Comparison of ENCODE assay signal across 22 cellular contexts in genomic region chr7:20328027-20328426, GRCh38. TPM values are rescaled to one million over a fixed set of nuclear protein-coding genes. Genes with fewer than 3 reads are reported as not detected.
"Had no signal": no experiment of that assay in that cellular context is flagged by ENCODE, and none has a peak within 500 bp of the region (broad histone marks: within the 10 kb centered on the region; RNA-seq: fewer than 3 reads in every experiment).

No MANE protein-coding gene starts in this region.

- H3K27ac Mint-ChIP-seq: activated B cell treated with CpG ODN at 0.5 μM for 24 hours; activated CD4-positive, alpha-beta T cell treated with anti-CD3 and anti-CD28 coated beads, Interleukin-2, amount 10 ng/mL, durations not matched to agents 24 days and 14 days; activated CD8-positive, alpha-beta memory T cell treated with anti-CD3 and anti-CD28 coated beads, Interleukin-2, amount 10 ng/mL, durations not matched to agents 7 days and 5 days; activated naive CD4-positive, alpha-beta T cell treated with anti-CD3 and anti-CD28 coated beads for 36 hours; activated naive CD8-positive, alpha-beta T cell; activated T-cell treated with anti-CD3 and anti-CD28 coated beads, Interleukin-2, amount 50 U/mL, for 24 hours; T-helper 17 cell had no signal

- H3K36me3 Mint-ChIP-seq: activated CD8-positive, alpha-beta memory T cell treated with anti-CD3 and anti-CD28 coated beads, Interleukin-2, amount 10 ng/mL, durations not matched to agents 7 days and 5 days; activated naive CD8-positive, alpha-beta T cell had no signal

- ATAC-seq: activated CD8-positive, alpha-beta memory T cell treated with anti-CD3 and anti-CD28 coated beads, Interleukin-2, amount 10 ng/mL, durations not matched to agents 7 days and 5 days; T-helper 17 cell had no signal

- DNase-seq: activated B cell treated with CpG ODN at 0.5 μM for 24 hours; activated CD4-positive, alpha-beta T cell treated with anti-CD3 and anti-CD28 coated beads for 1 hour; activated CD4-positive, alpha-beta T cell treated with anti-CD3 and anti-CD28 coated beads, Interleukin-2, amount 10 ng/mL, durations not matched to agents 24 days and 14 days; activated CD4-positive, alpha-beta T cell treated with anti-CD3 and anti-CD28 coated beads, Interleukin-2, amount 50 U/mL, for 48 hours; activated CD8-positive, alpha-beta memory T cell treated with anti-CD3 and anti-CD28 coated beads, Interleukin-2, amount 10 ng/mL, durations not matched to agents 7 days and 5 days; activated effector memory CD4-positive, alpha-beta T cell treated with anti-CD3 and anti-CD28 coated beads, Interleukin-2, amount 50 U/mL, for 16 hours; activated naive CD4-positive, alpha-beta T cell treated with anti-CD3 and anti-CD28 coated beads for 36 hours; activated T-cell treated with anti-CD3 and anti-CD28 coated beads, Interleukin-2, amount 50 U/mL, for 24 hours; caudate nucleus; Karpas-422; MV-4-11; NCI-H1092 treated with DMSO at 0.1 percent for 48 hours; NCI-H1417 treated with DMSO at 0.1 percent for 48 hours; NCI-H1694; NCI-H2029; NCI-H345; NCI-H510A; NCI-H82; SIG-M5; T-helper 17 cell; T-helper 9 cell had no signal

- H3K4me3 Mint-ChIP-seq: activated B cell treated with CpG ODN at 0.5 μM for 24 hours; activated CD4-positive, alpha-beta T cell treated with anti-CD3 and anti-CD28 coated beads, Interleukin-2, amount 10 ng/mL, durations not matched to agents 24 days and 14 days; activated CD8-positive, alpha-beta memory T cell treated with anti-CD3 and anti-CD28 coated beads, Interleukin-2, amount 10 ng/mL, durations not matched to agents 7 days and 5 days; activated naive CD4-positive, alpha-beta T cell treated with anti-CD3 and anti-CD28 coated beads for 36 hours; activated naive CD8-positive, alpha-beta T cell; activated T-cell treated with anti-CD3 and anti-CD28 coated beads, Interleukin-2, amount 50 U/mL, for 24 hours; T-helper 17 cell had no signal

- H3K9me3 Mint-ChIP-seq: activated B cell treated with CpG ODN at 0.5 μM for 24 hours; activated CD4-positive, alpha-beta T cell treated with anti-CD3 and anti-CD28 coated beads, Interleukin-2, amount 10 ng/mL, durations not matched to agents 24 days and 14 days; activated naive CD4-positive, alpha-beta T cell treated with anti-CD3 and anti-CD28 coated beads for 36 hours; activated T-cell treated with anti-CD3 and anti-CD28 coated beads, Interleukin-2, amount 50 U/mL, for 24 hours had no signal

- H3K27me3 Mint-ChIP-seq: activated B cell treated with CpG ODN at 0.5 μM for 24 hours had no signal

RNA-seq across cellular contexts. Expression of gene ITGB8, which starts 2.7 kb away (rescaled TPM):
- total RNA-seq: activated CD4-positive, alpha-beta T cell treated with anti-CD3 and anti-CD28 coated beads, Interleukin-2, amount 10 ng/mL, durations not matched to agents 24 days and 14 days; activated naive CD4-positive, alpha-beta T cell treated with anti-CD3 and anti-CD28 coated beads for 36 hours had no signal
